Comparison of ENCODE assay signal across 17 cellular contexts in genomic region chr4:112210777-112211176, GRCh38. TPM values are rescaled to one million over a fixed set of nuclear protein-coding genes. Genes with fewer than 3 reads are reported as not detected.
DNase-seq lines count a peak whose midpoint lies in the region; ATAC-seq and TF ChIP-seq lines count a peak whose summit lies in the region.
"Had no signal": no experiment of that assay in that cellular context is flagged by ENCODE, and none has a peak within 500 bp of the region (broad histone marks: within the 10 kb centered on the region; RNA-seq: fewer than 3 reads in every experiment).

No MANE protein-coding gene starts in this region.

- H2AFZ ChIP-seq in GM23248 = no peak overlapping the region

- no peak overlapping the region for H3K9ac ChIP-seq in GM23248

- H3K36me3 ChIP-seq in GM23248 (ENCODE audit: low read depth) = no peaks in the 10 kb centered on the region

- H4K20me1 ChIP-seq in GM23248 (ENCODE audit: insufficient read depth) = no peaks in the 10 kb centered on the region

- in situ Hi-C loops in GM23248 (cut with MboI) = no loop called here

- no peak for TF ChIP-seq CTCF in fibroblast of mammary gland (conservative IDR thresholded peaks at IDR 0.05; ENCODE audit: control insufficient read depth, insufficient read depth, low read depth, low read length)
- no peak for TF ChIP-seq CTCF in omental fat pad (IDR thresholded peaks at IDR 0.05)

- peaks cover 22% of the 10 kb centered on the region for H3K4me1 ChIP-seq in GM23248 (ENCODE audit: insufficient read depth)

- no peaks in the 10 kb centered on the region for H3K9me2 ChIP-seq in GM23248 (ENCODE audit: insufficient read depth)

- WGBS in GM23248 (ENCODE audit: low coverage in 1 of 2, low lambda C conversion rate in 2 of 2, missing lambda C conversion rate in 2 of 2), 2 experiments = 55 to 75% methylated on average over 1 of the region's 1 CpG

- H3K27ac ChIP-seq in GM23248 = no peak overlapping the region
- H3K27ac ChIP-seq: C4-2B had no signal

- H3K9me3 ChIP-seq in GM23248 (ENCODE audit: low read depth) = no peaks in the 10 kb centered on the region

- no peaks in the 10 kb centered on the region for H3K27me3 ChIP-seq in GM23248 (replicated peaks; ENCODE audit: insufficient read depth)

- DNase-seq in GM23248 (peak; percentile 33), LHCN-M2 (ENCODE audit: low read depth) (peak; percentile 25), fibroblast of mammary gland (ENCODE audit: low read depth) (peak; percentile 64), iris pigment epithelial cell (ENCODE audit: low read depth) (peak; percentile 64), omental fat pad (ENCODE audit: low spot score) (no peak), MV-4-11 (lab: John Stamatoyannopoulos, UW) (no peak), amygdala (lab: John Stamatoyannopoulos, UW) (no peak)
- DNase-seq: ACHN; AML-193; CD4-positive, alpha-beta T cell; DMS153; DMS79; GDM1; H9; KG1 had no signal

- H3K4me3 ChIP-seq in GM23248 = no peak overlapping the region
- H3K4me3 ChIP-seq in fibroblast of mammary gland (ENCODE audit: control insufficient read depth, low read depth, low read length) = no peak overlapping the region

- no peak for ATAC-seq in HG02884 (IDR thresholded peaks at IDR 0.05; ENCODE audit: unreplicated experiment)
- no peak for ATAC-seq in omental fat pad (ENCODE audit: low FRiP score)

- H3K79me2 ChIP-seq in GM23248 (ENCODE audit: insufficient read depth) = no peaks in the 10 kb centered on the region

- H3F3A ChIP-seq in GM23248 (ENCODE audit: insufficient read depth) = peaks cover 19% of the 10 kb centered on the region

- no peak overlapping the region for H3K4me2 ChIP-seq in GM23248 (ENCODE audit: unreplicated experiment)

RNA-seq across cellular contexts. Expression of gene AP1AR, which starts 20.8 kb away (rescaled TPM):
- total RNA-seq in GM23248 (2014; rRNA removed; shearing (Covaris generic)) = 17.2 and 21.3 TPM in 2 replicates
- 20.4 and 21.7 TPM in 2 replicates for polyA plus RNA-seq in GM23248 (2016; fragmentation: Nextera tagmentation; extraction: Ambion mirVana)
- 21.6 and 26.5 TPM in 2 replicates for total RNA-seq in LHCN-M2 (2014; rRNA removed)
- 3.6 TPM for polyA plus RNA-seq in LHCN-M2 (2012)
- 10 to 100 TPM; 13.2 to 22.6 (median 15.3) TPM for total RNA-seq in omental fat pad

Comparison
In these comparisons a context has a peak if more than half of its experiments do, and no peak if none do; other contexts are left out.
1. DNase-seq: peak in GM23248 (single experiment), LHCN-M2 (single experiment), fibroblast of mammary gland (single experiment) and iris pigment epithelial cell (single experiment); none in omental fat pad (single experiment), MV-4-11 (single experiment) and amygdala (0 of 56).